Comparison of ENCODE assay signal across 31 cellular contexts in genomic region chr15:59946084-59946483, GRCh38. TPM values are rescaled to one million over a fixed set of nuclear protein-coding genes. Genes with fewer than 3 reads are reported as not detected.
"Had no signal": no experiment of that assay in that cellular context is flagged by ENCODE, and none has a peak within 500 bp of the region (broad histone marks: within the 10 kb centered on the region; RNA-seq: fewer than 3 reads in every experiment).

No MANE protein-coding gene starts in this region.

- H3K9me3 ChIP-seq: heart right ventricle, left lung, lower lobe of right lung, prostate gland, right lobe of liver, spleen, tibial artery, upper lobe of left lung, vagina had no signal

- H3K9me3 Mint-ChIP-seq: endodermal cell; memory B cell; naive thymus-derived CD4-positive, alpha-beta T cell; nephron progenitor cell; stimulated activated naive CD8-positive, alpha-beta T cell treated with anti-CD3 and anti-CD28 coated beads, Interleukin-15, Interleukin-2, amounts not matched to agents 100 ng/mL and 50 ng/mL, for 24 hours had no signal

- H3K4me3 Mint-ChIP-seq: endodermal cell; memory B cell; naive thymus-derived CD4-positive, alpha-beta T cell; nephron progenitor cell; stimulated activated memory B cell treated with anti-CD40 and anti-IgM and Interleukin-4, amounts not matched to agents 10 μg/mL and 1 μg/mL and 100 μg/mL, for 72 hours; stimulated activated naive CD8-positive, alpha-beta T cell treated with anti-CD3 and anti-CD28 coated beads, Interleukin-15, Interleukin-2, amounts not matched to agents 100 ng/mL and 50 ng/mL, for 24 hours had no signal

- H3K4me1 Mint-ChIP-seq: memory B cell; stimulated activated memory B cell treated with anti-CD40 and anti-IgM and Interleukin-4, amounts not matched to agents 10 μg/mL and 1 μg/mL and 100 μg/mL, for 72 hours had no signal

- H3K79me2 ChIP-seq: parathyroid adenoma had no signal

- FAIRE-seq: endothelial cell of umbilical vein, islet of Langerhans had no signal

- DNase-seq: effector CD4-positive, alpha-beta T cell; endodermal cell; foreskin melanocyte; heart right ventricle; hypothalamus; left lung; lower lobe of right lung; midbrain; naive thymus-derived CD4-positive, alpha-beta T cell; nephron progenitor cell; retina; right lobe of liver; spleen; stimulated activated CD4-positive, alpha-beta T cell treated with anti-CD3 and anti-CD28 coated beads, Interleukin-15, amount 100 ng/mL, for 24 hours; stimulated activated CD4-positive, alpha-beta T cell treated with anti-CD3 and anti-CD28 coated beads, Interleukin-1b, Interleukin-23, amount 100 ng/mL, for 48 hours; stimulated activated CD4-positive, alpha-beta T cell treated with anti-CD3 and anti-CD28 coated beads, Interleukin-4, amount 100 ng/mL, for 24 hours; tibial artery; upper lobe of left lung had no signal

- H3K27ac Mint-ChIP-seq: endodermal cell; memory B cell; naive thymus-derived CD4-positive, alpha-beta T cell; nephron progenitor cell; stimulated activated memory B cell treated with anti-CD40 and anti-IgM and Interleukin-4, amounts not matched to agents 10 μg/mL and 1 μg/mL and 100 μg/mL, for 72 hours; stimulated activated naive CD8-positive, alpha-beta T cell treated with anti-CD3 and anti-CD28 coated beads, Interleukin-15, Interleukin-2, amounts not matched to agents 100 ng/mL and 50 ng/mL, for 24 hours had no signal

- H3K4me1 ChIP-seq: heart right ventricle, left lung, lower lobe of right lung, parathyroid adenoma, prostate gland, right lobe of liver, spleen, tibial artery, upper lobe of left lung, vagina had no signal

- H3K27ac ChIP-seq: coronary artery, heart right ventricle, left lung, lower lobe of right lung, parathyroid adenoma, prostate gland, right lobe of liver, spleen, tibial artery, upper lobe of left lung, vagina had no signal

- H2AFZ ChIP-seq: parathyroid adenoma had no signal

- H3K36me3 Mint-ChIP-seq: memory B cell; naive thymus-derived CD4-positive, alpha-beta T cell; stimulated activated memory B cell treated with anti-CD40 and anti-IgM and Interleukin-4, amounts not matched to agents 10 μg/mL and 1 μg/mL and 100 μg/mL, for 72 hours had no signal

- H3K9ac ChIP-seq: parathyroid adenoma had no signal

- H3K27me3 ChIP-seq: left lung, right lobe of liver, upper lobe of left lung, vagina had no signal

RNA-seq across cellular contexts. Expression of gene FOXB1, which starts 58.0 kb away (rescaled TPM):
- total RNA-seq: dermis microvascular lymphatic vessel endothelial cell, endothelial cell of umbilical vein, heart right ventricle, left lung, lower lobe of right lung, omental fat pad, prostate gland, right lobe of liver, temporal lobe, upper lobe of left lung, vagina had no signal
- polyA plus RNA-seq: endothelial cell of umbilical vein, esophagus, heart right ventricle had no signal
